ENCODE assay signal across 1 cellular context in genomic region chr11:1882265-1883238, GRCh38.
TF ChIP-seq lines count a peak whose summit lies in the region.

No MANE protein-coding gene starts in this region.

TF ChIP-seq in HepG2, 621 proteins besides CTCF, POLR2A, EP300 and RAD21 (continued from another document and continues in another):
- TF ChIP-seq ZXDC (CRISPR knock-in tag; IDR thresholded peaks at IDR 0.05): no peak
- 0 out of 2 replicates have a peak, but pooled peaks have one; percentile 58 for TF ChIP-seq ZNF276 (CRISPR knock-in tag; IDR thresholded peaks at IDR 0.05; ENCODE audit: low read depth)
- TF ChIP-seq ZNF24 (IDR thresholded peaks at IDR 0.05): no peak
- no peak for TF ChIP-seq RARG (CRISPR knock-in tag; IDR thresholded peaks at IDR 0.05; ENCODE audit: low read depth)
- no peak for TF ChIP-seq ZNF766 (CRISPR knock-in tag; IDR thresholded peaks at IDR 0.05; ENCODE audit: borderline replicate concordance)
- no peak for TF ChIP-seq MAFF (IDR thresholded peaks at IDR 0.05; ENCODE audit: low read depth, low read length)
- TF ChIP-seq ARNT2 (CRISPR knock-in tag; IDR thresholded peaks at IDR 0.05; ENCODE audit: low read depth): no peak
- TF ChIP-seq, protein P1, sequence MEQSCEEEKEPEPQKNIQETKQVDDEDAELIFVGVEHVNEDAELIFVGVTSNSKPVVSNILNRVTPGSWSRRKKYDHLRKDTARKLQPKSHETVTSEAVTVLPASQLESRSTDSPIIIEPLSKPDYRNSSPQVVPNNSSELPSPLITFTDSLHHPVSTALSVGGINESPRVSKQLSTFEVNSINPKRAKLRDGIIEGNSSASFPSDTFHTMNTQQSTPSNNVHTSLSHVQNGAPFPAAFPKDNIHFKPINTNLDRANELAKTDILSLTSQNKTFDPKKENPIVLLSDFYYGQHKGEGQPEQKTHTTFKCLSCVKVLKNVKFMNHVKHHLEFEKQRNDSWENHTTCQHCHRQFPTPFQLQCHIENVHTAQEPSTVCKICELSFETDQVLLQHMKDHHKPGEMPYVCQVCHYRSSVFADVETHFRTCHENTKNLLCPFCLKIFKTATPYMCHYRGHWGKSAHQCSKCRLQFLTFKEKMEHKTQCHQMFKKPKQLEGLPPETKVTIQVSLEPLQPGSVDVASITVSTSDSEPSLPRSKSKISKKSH (CRISPR knock-in tag; IDR thresholded peaks at IDR 0.05; ENCODE audit: borderline replicate concordance): no peak
- no peak for TF ChIP-seq ZIK1 (CRISPR knock-in tag; IDR thresholded peaks at IDR 0.05; ENCODE audit: borderline replicate concordance, low read depth)
- TF ChIP-seq SCMH1 (CRISPR knock-in tag; IDR thresholded peaks at IDR 0.05; ENCODE audit: borderline replicate concordance): no peak
- TF ChIP-seq HNRNPUL1 (IDR thresholded peaks at IDR 0.05; ENCODE audit: low read depth, low read length): no peak
- TF ChIP-seq CHD4 (IDR thresholded peaks at IDR 0.05; ENCODE audit: borderline replicate concordance, low read length): no peak
- no peak for TF ChIP-seq REST (IDR thresholded peaks at IDR 0.05; ENCODE audit: borderline replicate concordance in 1 of 2, low read depth in 1 of 2, low read length in 2 of 2)
- peak; percentile 35; the same call in 1 of the 2 replicates for TF ChIP-seq ZFY (CRISPR knock-in tag; IDR thresholded peaks at IDR 0.05)
- TF ChIP-seq ZNF552 (CRISPR knock-in tag; IDR thresholded peaks at IDR 0.05; ENCODE audit: borderline replicate concordance): no peak
- no peak for TF ChIP-seq XBP1 (CRISPR knock-in tag; IDR thresholded peaks at IDR 0.05)
- no peak for TF ChIP-seq ZC3H13 (CRISPR knock-in tag; IDR thresholded peaks at IDR 0.05)
- TF ChIP-seq TBP (CRISPR knock-in tag; IDR thresholded peaks at IDR 0.05): no peak
- TF ChIP-seq ARID2 (CRISPR knock-in tag; IDR thresholded peaks at IDR 0.05; ENCODE audit: borderline replicate concordance): no peak
- TF ChIP-seq RORA (CRISPR knock-in tag; IDR thresholded peaks at IDR 0.05): no peak
- no peak for TF ChIP-seq SOX5 (CRISPR knock-in tag; IDR thresholded peaks at IDR 0.05; ENCODE audit: borderline replicate concordance)
- no peak for TF ChIP-seq CERS6 (CRISPR knock-in tag; IDR thresholded peaks at IDR 0.05)
- TF ChIP-seq SMC3 (IDR thresholded peaks at IDR 0.05; ENCODE audit: low read length): peak; percentile 46; the same call in 1 of the 2 replicates
- 0 out of 2 replicates have a peak, but pooled peaks have one; percentile 52 for TF ChIP-seq ZNF619 (CRISPR knock-in tag; IDR thresholded peaks at IDR 0.05)
- 0 out of 2 replicates have a peak, but pooled peaks have one; percentile 29 for TF ChIP-seq FOSL2 (CRISPR knock-in tag; IDR thresholded peaks at IDR 0.05)
- TF ChIP-seq, protein P2, sequence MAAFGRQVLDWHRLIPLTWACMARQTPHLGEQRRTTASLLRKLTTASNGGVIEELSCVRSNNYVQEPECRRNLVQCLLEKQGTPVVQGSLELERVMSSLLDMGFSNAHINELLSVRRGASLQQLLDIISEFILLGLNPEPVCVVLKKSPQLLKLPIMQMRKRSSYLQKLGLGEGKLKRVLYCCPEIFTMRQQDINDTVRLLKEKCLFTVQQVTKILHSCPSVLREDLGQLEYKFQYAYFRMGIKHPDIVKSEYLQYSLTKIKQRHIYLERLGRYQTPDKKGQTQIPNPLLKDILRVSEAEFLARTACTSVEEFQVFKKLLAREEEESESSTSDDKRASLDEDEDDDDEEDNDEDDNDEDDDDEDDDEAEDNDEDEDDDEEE (CRISPR knock-in tag; IDR thresholded peaks at IDR 0.05): no peak
- no peak for TF ChIP-seq IRF1 (CRISPR knock-in tag; IDR thresholded peaks at IDR 0.05; ENCODE audit: low read depth)
- TF ChIP-seq NFATC3 (CRISPR knock-in tag; IDR thresholded peaks at IDR 0.05): no peak
- TF ChIP-seq KLF13 (CRISPR knock-in tag; IDR thresholded peaks at IDR 0.05): no peak
- no peak for TF ChIP-seq ZMYM2 (CRISPR knock-in tag; IDR thresholded peaks at IDR 0.05)
- TF ChIP-seq NFE2 (CRISPR knock-in tag; IDR thresholded peaks at IDR 0.05): no peak
- TF ChIP-seq NFIC (IDR thresholded peaks at IDR 0.05; ENCODE audit: low read length): no peak
- TF ChIP-seq MED13 (CRISPR knock-in tag; IDR thresholded peaks at IDR 0.05): 0 out of 2 replicates have a peak, but pooled peaks have one; percentile 36
- TF ChIP-seq STAT5B (CRISPR knock-in tag; IDR thresholded peaks at IDR 0.05): no peak
- TF ChIP-seq PLSCR1 (CRISPR knock-in tag; IDR thresholded peaks at IDR 0.05; ENCODE audit: borderline replicate concordance): no peak
- no peak for TF ChIP-seq GTF3A (CRISPR knock-in tag; conservative IDR thresholded peaks at IDR 0.05)
- TF ChIP-seq SUZ12 (IDR thresholded peaks at IDR 0.05; ENCODE audit: low read depth, low read length): 0 out of 2 replicates have a peak, but pooled peaks have one; percentile 13
- TF ChIP-seq NBN (conservative IDR thresholded peaks at IDR 0.05): no peak
- TF ChIP-seq PITX1 (CRISPR knock-in tag; IDR thresholded peaks at IDR 0.05): no peak
- TF ChIP-seq ZNF333 (CRISPR knock-in tag; IDR thresholded peaks at IDR 0.05; ENCODE audit: borderline replicate concordance): 0 out of 2 replicates have a peak, but pooled peaks have one; percentile 31
- no peak for TF ChIP-seq ATM (IDR thresholded peaks at IDR 0.05; ENCODE audit: borderline replicate concordance)
- no peak for TF ChIP-seq ZFP41 (CRISPR knock-in tag; IDR thresholded peaks at IDR 0.05; ENCODE audit: borderline replicate concordance)
- no peak for TF ChIP-seq ZNF256 (CRISPR knock-in tag; conservative IDR thresholded peaks at IDR 0.05)
- no peak for TF ChIP-seq ZNF652 (CRISPR knock-in tag; IDR thresholded peaks at IDR 0.05; ENCODE audit: borderline replicate concordance, low read depth)
- TF ChIP-seq ZNF17 (CRISPR knock-in tag; IDR thresholded peaks at IDR 0.05): no peak
- no peak for TF ChIP-seq ZSCAN21 (CRISPR knock-in tag; IDR thresholded peaks at IDR 0.05; ENCODE audit: borderline replicate concordance)
- no peak for TF ChIP-seq IRX3 (CRISPR knock-in tag; IDR thresholded peaks at IDR 0.05; ENCODE audit: borderline replicate concordance, low read depth)
- no peak for TF ChIP-seq MBD4 (IDR thresholded peaks at IDR 0.05; ENCODE audit: borderline replicate concordance, low read length)
- TF ChIP-seq MYC (CRISPR knock-in tag; IDR thresholded peaks at IDR 0.05; ENCODE audit: borderline replicate concordance): 0 out of 2 replicates have a peak, but pooled peaks have one; percentile 9
- TF ChIP-seq ELF3 (CRISPR knock-in tag; IDR thresholded peaks at IDR 0.05): 0 out of 2 replicates have a peak, but pooled peaks have one; percentile 30
- TF ChIP-seq NPAS2 (CRISPR knock-in tag; IDR thresholded peaks at IDR 0.05; ENCODE audit: borderline replicate concordance): no peak
- no peak for TF ChIP-seq SETDB1 (CRISPR knock-in tag; IDR thresholded peaks at IDR 0.05; ENCODE audit: borderline replicate concordance)
- no peak for TF ChIP-seq SMYD3 (CRISPR knock-in tag; IDR thresholded peaks at IDR 0.05)
- TF ChIP-seq FOXJ3 (CRISPR knock-in tag; IDR thresholded peaks at IDR 0.05; ENCODE audit: borderline replicate concordance): no peak
- TF ChIP-seq TBX3 (IDR thresholded peaks at IDR 0.05; ENCODE audit: borderline replicate concordance): no peak
- TF ChIP-seq MXD1 (CRISPR knock-in tag; IDR thresholded peaks at IDR 0.05): no peak
- no peak; the same call in 1 of the 2 replicates for TF ChIP-seq ZNF598 (CRISPR knock-in tag; IDR thresholded peaks at IDR 0.05; ENCODE audit: borderline replicate concordance)
